In genomic region chr15:90030376-90030775, GRCh38 we compare ENCODE assay signal across 16 cellular contexts. TPM values are rescaled to one million over a fixed set of nuclear protein-coding genes. Genes with fewer than 3 reads are reported as not detected.
DNase-seq lines count a peak whose midpoint lies in the region; ATAC-seq and TF ChIP-seq lines count a peak whose summit lies in the region.
"Had no signal": no experiment of that assay in that cellular context is flagged by ENCODE, and none has a peak within 500 bp of the region (broad histone marks: within the 10 kb centered on the region; RNA-seq: fewer than 3 reads in every experiment).

No MANE protein-coding gene starts in this region.

- TF ChIP-seq CTCF in left ventricle myocardium inferior (IDR thresholded peaks at IDR 0.05; ENCODE audit: borderline replicate concordance) (no peak), sigmoid colon (IDR thresholded peaks at IDR 0.05) (no peak)

- WGBS in sigmoid colon, 2 donors, result 78 to 83% methylated on average over 8 of the region's 8 CpGs

- H3K27ac ChIP-seq in left ventricle myocardium inferior (replicated peaks) (peak overlapping the region; percentile 13), sigmoid colon (no peak overlapping the region)

- ATAC-seq in HG02938 (IDR thresholded peaks at IDR 0.05; ENCODE audit: unreplicated experiment) (no peak), GM19035 (IDR thresholded peaks at IDR 0.05; ENCODE audit: unreplicated experiment) (no peak)
- ATAC-seq: PC-3 had no signal

- no peak for TF ChIP-seq EP300 in sigmoid colon (IDR thresholded peaks at IDR 0.05)

- H3K4me1 ChIP-seq in left ventricle myocardium inferior (peaks cover 50% of the 10 kb centered on the region), sigmoid colon (peaks cover 0 to 36% (median 24%) of the 10 kb centered on the region in 4 donors)

- DNase-seq in DMS 273 treated with DMSO at 0.1 percent for 48 hours (lab: John Stamatoyannopoulos, UW), result peak; percentile 5
- peak; percentile 15 for DNase-seq in NCI-H69 (lab: John Stamatoyannopoulos, UW)
- peak; percentile 48 for DNase-seq in left ventricle myocardium inferior
- peak; percentile 58 for DNase-seq in sigmoid colon
- DNase-seq in C1 segment of cervical spinal cord (lab: John Stamatoyannopoulos, UW), result no peak
- DNase-seq: activated CD4-positive, alpha-beta T cell treated with anti-CD3 and anti-CD28 coated beads for 48 hours; activated CD8-positive, alpha-beta memory T cell treated with anti-CD3 and anti-CD28 coated beads, Interleukin-2, amount 50 U/mL, for 4 hours; activated naive CD4-positive, alpha-beta T cell treated with anti-CD3 and anti-CD28 coated beads, Interleukin-2, amount 50 U/mL, for 16 hours; colonic mucosa; GF-D8; NCI-H526 treated with DMSO at 0.1 percent for 48 hours; occipital lobe; stimulated activated CD4-positive, alpha-beta T cell treated with anti-CD3 and anti-CD28 coated beads, Interleukin-4, amount 100 ng/mL, for 1 hour had no signal

- intact Hi-C loops in left ventricle myocardium inferior (cut with micrococcal nuclease), result no loop called here
- intact Hi-C loops in sigmoid colon (cut with DNase I), result no loop called here

- TF ChIP-seq POLR2A in sigmoid colon (IDR thresholded peaks at IDR 0.05), result no peak

- H3K27me3 ChIP-seq in left ventricle myocardium inferior (ENCODE audit: low read depth), result no peaks in the 10 kb centered on the region
- H3K27me3 ChIP-seq in sigmoid colon, result no peaks in the 10 kb centered on the region
- H3K27me3 ChIP-seq: colonic mucosa had no signal

- H3K36me3 ChIP-seq in left ventricle myocardium inferior (no peaks in the 10 kb centered on the region), sigmoid colon (no peaks in the 10 kb centered on the region)
- H3K36me3 ChIP-seq: colonic mucosa had no signal

- H3K4me3 ChIP-seq in left ventricle myocardium inferior (no peak overlapping the region), sigmoid colon (no peak overlapping the region)
- H3K4me3 ChIP-seq: colonic mucosa had no signal

- no peaks in the 10 kb centered on the region for H3K9me3 ChIP-seq in left ventricle myocardium inferior (replicated peaks)
- H3K9me3 ChIP-seq in sigmoid colon, result no peaks in the 10 kb centered on the region
- H3K9me3 ChIP-seq: colonic mucosa had no signal

RNA-seq across cellular contexts. Expression of gene ZNF710, which starts 29.3 kb away (rescaled TPM):
- 5.5 TPM for total RNA-seq in left ventricle myocardium inferior
- total RNA-seq in sigmoid colon, result 10 to 100 TPM in 1 of 4 donors, 1 to 10 TPM in 3; 5.3 to 10.0 (median 7.5) TPM
- polyA plus RNA-seq in sigmoid colon, result 10 to 100 TPM; 13.8 to 28.2 (median 24.1) TPM

Comparison
In these comparisons a context has a peak if more than half of its experiments do, and no peak if none do; other contexts are left out.
1. DNase-seq: peak in DMS 273 treated with DMSO at 0.1 percent for 48 hours (single experiment), NCI-H69 (single experiment), left ventricle myocardium inferior (single experiment) and sigmoid colon (single experiment); none in C1 segment of cervical spinal cord (0 of 14).